In genomic region chr4:123974419-123975105, GRCh38 we compare ENCODE assay signal across 13 cellular contexts.
"Had no signal": no experiment of that assay in that cellular context is flagged by ENCODE, and none has a peak within 500 bp of the region (broad histone marks: within the 10 kb centered on the region; RNA-seq: fewer than 3 reads in every experiment).

No MANE protein-coding gene starts in this region.

- H3K79me2 ChIP-seq: parathyroid adenoma had no signal

- DNase-seq: activated naive CD4-positive, alpha-beta T cell; activated T-cell treated with anti-CD3 and anti-CD28 coated beads for 4 hours; foreskin keratinocyte; heart right ventricle; islet precursor cell; naive B cell; SW 1271 had no signal

- H3K4me1 Mint-ChIP-seq: stimulated activated memory B cell treated with anti-CD40 and anti-IgM and Interleukin-4, amounts not matched to agents 10 μg/mL and 1 μg/mL and 100 μg/mL, for 72 hours had no signal

- ATAC-seq: activated CD4-positive, CD25-positive, alpha-beta regulatory T cell treated with anti-CD3 and anti-CD28 coated beads, Interleukin-2, amount 50 U/mL, for 24 hours; foreskin keratinocyte; heart right ventricle; stimulated activated memory B cell treated with anti-CD40 and anti-IgM and Interleukin-4, amounts not matched to agents 10 μg/mL and 1 μg/mL and 100 μg/mL, for 72 hours had no signal

- H3K36me3 Mint-ChIP-seq: naive B cell; stimulated activated memory B cell treated with anti-CD40 and anti-IgM and Interleukin-4, amounts not matched to agents 10 μg/mL and 1 μg/mL and 100 μg/mL, for 72 hours had no signal

- H2AFZ ChIP-seq: parathyroid adenoma had no signal

- H3K9ac ChIP-seq: parathyroid adenoma had no signal

- H3K27ac ChIP-seq: cardiac muscle cell, foreskin keratinocyte, parathyroid adenoma, tibial nerve, vagina had no signal

- H3K4me3 Mint-ChIP-seq: naive B cell; stimulated activated memory B cell treated with anti-CD40 and anti-IgM and Interleukin-4, amounts not matched to agents 10 μg/mL and 1 μg/mL and 100 μg/mL, for 72 hours had no signal

- H3K27ac Mint-ChIP-seq: naive B cell; stimulated activated memory B cell treated with anti-CD40 and anti-IgM and Interleukin-4, amounts not matched to agents 10 μg/mL and 1 μg/mL and 100 μg/mL, for 72 hours had no signal

- H3K27me3 Mint-ChIP-seq: naive B cell; stimulated activated memory B cell treated with anti-CD40 and anti-IgM and Interleukin-4, amounts not matched to agents 10 μg/mL and 1 μg/mL and 100 μg/mL, for 72 hours had no signal

- H3K9me3 ChIP-seq: vagina had no signal

- H3K27me3 ChIP-seq: cardiac muscle cell, foreskin keratinocyte, heart right ventricle, tibial nerve, vagina had no signal

- H3K4me1 ChIP-seq: foreskin keratinocyte, parathyroid adenoma had no signal
